Comparison of ENCODE assay signal across 8 cellular contexts in the genomic region with DNA sequence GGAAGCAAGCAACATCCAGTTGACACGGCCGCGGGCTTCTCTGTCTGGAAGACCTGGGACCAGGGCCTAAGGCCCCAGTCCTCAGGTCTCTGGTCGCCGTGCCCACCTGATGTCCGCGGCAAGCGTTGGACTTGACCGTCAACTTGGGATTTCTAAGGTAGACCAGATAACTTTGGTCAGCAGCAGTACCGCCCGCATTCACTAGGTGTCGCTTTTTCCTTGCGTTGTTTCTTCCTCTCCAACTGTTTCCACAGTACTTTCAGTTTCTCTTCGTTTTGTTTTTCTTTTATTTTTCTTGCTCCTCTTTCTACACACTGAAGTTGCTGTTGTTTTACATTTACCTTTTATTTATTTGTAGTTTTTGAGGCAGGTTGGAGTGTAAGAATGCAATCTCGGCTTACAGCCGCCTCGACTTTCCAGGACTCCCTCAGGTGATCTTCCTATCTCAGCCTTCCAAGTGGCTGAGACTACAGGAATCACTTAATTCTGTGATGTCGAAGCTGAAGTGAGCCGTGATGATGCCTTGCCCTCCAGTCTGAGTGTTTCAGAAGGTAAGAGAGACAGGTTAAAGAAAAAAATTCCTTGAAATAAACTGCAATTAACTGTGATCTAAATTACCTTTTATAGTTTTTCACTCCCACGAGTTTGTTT.
A peak's percentile ranks its signal among the peaks of the same experiment; 100 is the strongest.
DNase-seq lines count a peak whose midpoint lies in the region; ATAC-seq and TF ChIP-seq lines count a peak whose summit lies in the region.
"Not testable (repeated sequence)": the region's sequence is repeated elsewhere in the genome, so short reads cannot be mapped to it uniquely, and the experiment has no call there.

No MANE protein-coding gene starts in this region.

- intact Hi-C loops in heart left ventricle (cut with DNase I); aorta (cut with DNase I): not testable (repeated sequence)

- H3K27ac Mint-ChIP-seq in activated CD8-positive, alpha-beta memory T cell treated with anti-CD3 and anti-CD28 coated beads, Interleukin-2, amount 10 ng/mL, durations not matched to agents 7 days and 5 days; naive thymus-derived CD8-positive, alpha-beta T cell: not testable (repeated sequence)

- not testable (repeated sequence) for H3K27me3 Mint-ChIP-seq in activated CD8-positive, alpha-beta memory T cell treated with anti-CD3 and anti-CD28 coated beads, Interleukin-2, amount 10 ng/mL, durations not matched to agents 7 days and 5 days; naive thymus-derived CD8-positive, alpha-beta T cell

- not testable (repeated sequence) for H3K4me1 ChIP-seq in heart left ventricle; aorta (ENCODE audit: control insufficient read depth in 1 of 2, insufficient read depth in 2 of 2, low read length in 2 of 2)

- H3K9me3 ChIP-seq in heart left ventricle; aorta (ENCODE audit: control insufficient read depth, low read length): not testable (repeated sequence)

- H3K36me3 ChIP-seq in heart left ventricle; aorta (ENCODE audit: control insufficient read depth in 1 of 2, insufficient read depth in 2 of 2, low read length in 1 of 2): not testable (repeated sequence)

- not testable (repeated sequence) for H3K4me3 Mint-ChIP-seq in activated CD8-positive, alpha-beta memory T cell treated with anti-CD3 and anti-CD28 coated beads, Interleukin-2, amount 10 ng/mL, durations not matched to agents 7 days and 5 days; naive thymus-derived CD8-positive, alpha-beta T cell

- H3K36me3 Mint-ChIP-seq in activated CD8-positive, alpha-beta memory T cell treated with anti-CD3 and anti-CD28 coated beads, Interleukin-2, amount 10 ng/mL, durations not matched to agents 7 days and 5 days; naive thymus-derived CD8-positive, alpha-beta T cell: not testable (repeated sequence)

- CTCF ChIA-PET in activated CD8-positive, alpha-beta memory T cell treated with anti-CD3 and anti-CD28 coated beads, Interleukin-2, amount 10 ng/mL, durations not matched to agents 7 days and 5 days (lab: Charles Lee) = not testable (repeated sequence)

- not testable (repeated sequence) for H3K27me3 ChIP-seq in heart left ventricle; aorta (ENCODE audit: control insufficient read depth in 1 of 2, insufficient read depth in 2 of 2, low read length in 1 of 2)

- ATAC-seq in GM18861 (IDR thresholded peaks at IDR 0.05; ENCODE audit: unreplicated experiment) (peak; percentile 59), GM21576 (IDR thresholded peaks at IDR 0.05; ENCODE audit: unreplicated experiment) (peak; percentile 54), HG02938 (IDR thresholded peaks at IDR 0.05; ENCODE audit: unreplicated experiment) (peak; percentile 53), HG03565 (IDR thresholded peaks at IDR 0.05; ENCODE audit: unreplicated experiment) (peak; percentile 56), heart left ventricle (peak; percentile 41 to 72 (median 68)), aorta (ENCODE audit: low FRiP score) (peak; percentile 81)
- ATAC-seq in activated CD8-positive, alpha-beta memory T cell treated with anti-CD3 and anti-CD28 coated beads, Interleukin-2, amount 10 ng/mL, durations not matched to agents 7 days and 5 days = peak; percentile 43
- peak; percentile 55 to 62 for ATAC-seq in naive thymus-derived CD8-positive, alpha-beta T cell

- not testable (repeated sequence) for TF ChIP-seq POLR2A in heart left ventricle (IDR thresholded peaks at IDR 0.05)

- POLR2A ChIA-PET in naive thymus-derived CD8-positive, alpha-beta T cell (lab: Charles Lee) = not testable (repeated sequence)

- not testable (repeated sequence) for TF ChIP-seq CTCF in heart left ventricle (IDR thresholded peaks at IDR 0.05)

- not testable (repeated sequence) for H3K27ac ChIP-seq in heart left ventricle; aorta (ENCODE audit: low read depth in 1 of 2, low read length in 2 of 2)

- not testable (repeated sequence) for DNase-seq in activated CD8-positive, alpha-beta memory T cell treated with anti-CD3 and anti-CD28 coated beads, Interleukin-2, amount 10 ng/mL, durations not matched to agents 7 days and 5 days; heart left ventricle; naive thymus-derived CD8-positive, alpha-beta T cell; aorta

- H3K4me3 ChIP-seq in heart left ventricle; aorta (ENCODE audit: low read length in 2 of 2): not testable (repeated sequence)

- WGBS in heart left ventricle, 4 donors = no CpG with 5 or more reads among the region's 20 CpGs
- no CpG with 5 or more reads among the region's 20 CpGs for WGBS in aorta, 2 donors

- H3K4me1 Mint-ChIP-seq in activated CD8-positive, alpha-beta memory T cell treated with anti-CD3 and anti-CD28 coated beads, Interleukin-2, amount 10 ng/mL, durations not matched to agents 7 days and 5 days; naive thymus-derived CD8-positive, alpha-beta T cell: not testable (repeated sequence)

- H3K9me3 Mint-ChIP-seq in activated CD8-positive, alpha-beta memory T cell treated with anti-CD3 and anti-CD28 coated beads, Interleukin-2, amount 10 ng/mL, durations not matched to agents 7 days and 5 days (ENCODE audit: low read depth); naive thymus-derived CD8-positive, alpha-beta T cell: not testable (repeated sequence)
